ENCODE assay signal across 8 cellular contexts in the genomic region with DNA sequence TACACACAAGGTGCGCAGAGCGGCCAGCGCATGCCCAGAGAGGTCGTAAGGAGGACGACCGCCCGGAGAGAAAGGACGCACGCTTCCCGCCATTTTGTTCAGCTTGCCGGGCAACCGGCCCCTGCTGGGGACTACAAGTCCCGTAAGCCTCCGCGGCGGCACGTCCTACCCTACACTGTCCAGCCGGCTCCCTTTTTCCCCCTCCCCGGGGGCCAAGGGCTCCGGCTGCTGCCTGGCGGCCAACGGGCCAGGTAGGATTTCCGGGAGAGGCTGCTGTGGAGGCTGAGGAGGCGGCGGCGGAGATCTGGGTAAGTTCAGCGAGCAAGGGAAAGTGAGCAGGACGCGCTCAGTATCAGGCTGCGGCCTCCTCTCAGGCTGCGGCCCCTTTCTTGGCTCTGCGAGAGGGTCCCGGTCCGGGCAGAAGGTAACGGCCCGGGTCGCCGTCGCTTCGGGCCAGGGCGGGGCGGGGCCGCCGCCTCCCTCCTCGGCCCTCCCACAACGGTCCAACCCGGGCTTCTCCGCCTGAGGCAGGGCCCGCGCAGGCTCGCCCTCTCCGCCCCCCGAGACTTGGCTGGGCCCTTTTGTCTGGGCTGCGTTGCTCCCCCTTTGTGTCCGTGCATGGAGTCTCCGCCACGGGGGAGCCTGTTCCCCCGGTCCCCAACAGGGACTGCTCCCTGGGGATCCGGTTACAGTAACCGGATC. TPM values are rescaled to one million over a fixed set of nuclear protein-coding genes. Genes with fewer than 3 reads are reported as not detected.
DNase-seq lines count a peak whose midpoint lies in the region; ATAC-seq, FAIRE-seq and TF ChIP-seq lines count a peak whose summit lies in the region.

A gene (plus strand): TSS at position 223 of the 702 bp plus-strand sequence. CDS start 37,708 bp downstream, outside the sequence.

- CTCF ChIA-PET in CD8-positive, alpha-beta memory T cell (lab: Charles Lee), result interaction anchor here (1.0 to 1.1 kb wide), 3 partner anchors 10 to 100 kb away, joined by 3 to 6 read pairs (median 3); no protein-coding TSS in a partner anchor
- CTCF ChIA-PET in H1 (lab: Charles Lee; ENCODE audit: partially characterized antibody), result interaction anchor here (0.6 to 2.3 kb wide), 7 partner anchors 9 to 515 kb away, joined by 3 to 14 read pairs (median 5); no protein-coding TSS in a partner anchor

- H2BK12ac ChIP-seq in H1 (ENCODE audit: low read depth, low read length) (peak within 1 kb of the TSS; percentile 75), mesenchymal stem cell (ENCODE audit: low read length in 2 of 2) (peak within 1 kb of the TSS in 1 of 2 experiments; percentile 23)

- H2BK15ac ChIP-seq in H1 (ENCODE audit: low read length) (peak within 1 kb of the TSS; percentile 88; the same call in 1 of the 2 replicates), mesenchymal stem cell (ENCODE audit: low read depth, poor library complexity, severe bottlenecking) (peak within 1 kb of the TSS; percentile 62)

- ATAC-seq in GM19467 (IDR thresholded peaks at IDR 0.05; ENCODE audit: unreplicated experiment), result peak; percentile 87

- no peaks in the 10 kb centered on the region for H3K36me3 ChIP-seq in CD8-positive, alpha-beta memory T cell (ENCODE audit: insufficient read depth, low read length)
- H3K36me3 ChIP-seq in H1 (ENCODE audit: control insufficient read depth in 2 of 4, insufficient read depth in 4 of 4, low read length in 3 of 4) (peaks cover 0 to 4% (median 0%) of the 10 kb centered on the region in 4 experiments; a peak in 1 of 8 replicates), mesenchymal stem cell (ENCODE audit: control insufficient read depth in 1 of 2, insufficient read depth in 2 of 2, low read depth in 1 of 2, low read length in 2 of 2) (peaks cover 0 to 3% of the 10 kb centered on the region in 2 experiments)

- peak within 1 kb of the TSS; percentile 97 for H4K8ac ChIP-seq in H1 (ENCODE audit: extremely low read depth, insufficient read depth, low read length)
- H4K8ac ChIP-seq in mesenchymal stem cell (ENCODE audit: low read length), result peak within 1 kb of the TSS; percentile 97

- H3K27ac ChIP-seq in CD8-positive, alpha-beta memory T cell (ENCODE audit: low read depth, low read length), result peak within 1 kb of the TSS; percentile 82
- peak within 1 kb of the TSS; percentile 82 for H3K27ac ChIP-seq in H1 (ENCODE audit: low read depth, low read length)
- peak within 1 kb of the TSS; percentile 99 for H3K27ac ChIP-seq in mesenchymal stem cell (ENCODE audit: low read length, poor library complexity, severe bottlenecking)

- H2BK120ac ChIP-seq in H1 (replicated peaks; ENCODE audit: low read depth, low read length) (peak within 1 kb of the TSS; percentile 98), mesenchymal stem cell (ENCODE audit: low read depth, low read length) (peak within 1 kb of the TSS; percentile 79)

- no peaks in the 10 kb centered on the region for H3K27me3 ChIP-seq in CD8-positive, alpha-beta memory T cell (ENCODE audit: insufficient read depth, low read length, poor library complexity, severe bottlenecking)
- no peaks in the 10 kb centered on the region for H3K27me3 ChIP-seq in H1 (replicated peaks in 1 of 4; ENCODE audit: control insufficient read depth in 3 of 4, extremely low read depth in 1 of 4, insufficient read depth in 3 of 4, low read length in 3 of 4)
- H3K27me3 ChIP-seq in mesenchymal stem cell (ENCODE audit: control insufficient read depth in 1 of 2, insufficient read depth in 1 of 2, low read length in 2 of 2), result no peaks in the 10 kb centered on the region

- no peaks in the 10 kb centered on the region for H3K9me3 ChIP-seq in CD8-positive, alpha-beta memory T cell (ENCODE audit: low read length)
- H3K9me3 ChIP-seq in H1 (ENCODE audit: insufficient read depth in 2 of 2, low read depth in 1 of 2, low read length in 1 of 2), result no peaks in the 10 kb centered on the region
- H3K9me3 ChIP-seq in mesenchymal stem cell (ENCODE audit: control insufficient read depth, low read length), result no peaks in the 10 kb centered on the region

- H3K4me1 ChIP-seq in CD8-positive, alpha-beta memory T cell (ENCODE audit: insufficient read depth, low read length), result peaks cover 18% of the 10 kb centered on the region
- no peaks in the 10 kb centered on the region; a peak in 1 of 7 replicates for H3K4me1 ChIP-seq in H1 (replicated peaks in 1 of 4; ENCODE audit: control insufficient read depth in 3 of 4, insufficient read depth in 4 of 4, low read length in 3 of 4)
- H3K4me1 ChIP-seq in mesenchymal stem cell (ENCODE audit: control insufficient read depth, insufficient read depth, low read depth, low read length), result peaks cover 7% of the 10 kb centered on the region

- no peaks in the 10 kb centered on the region for H3K27me3 Mint-ChIP-seq in CD8-positive, alpha-beta memory T cell

- H2AFZ ChIP-seq in H1 (ENCODE audit: low read length), result peak within 1 kb of the TSS; percentile 45
- peak within 1 kb of the TSS; percentile 98 for H2AFZ ChIP-seq in mesenchymal stem cell (ENCODE audit: low read depth, low read length)

- H3K23ac ChIP-seq in H1 (ENCODE audit: insufficient read length), result no peak within 1 kb of the TSS
- peak within 1 kb of the TSS in 1 of 2 experiments; percentile 48 for H3K23ac ChIP-seq in mesenchymal stem cell (ENCODE audit: low read length in 2 of 2)

- H3K27ac Mint-ChIP-seq in CD8-positive, alpha-beta memory T cell, result peak within 1 kb of the TSS; percentile 90 to 97 (median 94)

- peak; percentile 84 to 93 for TF ChIP-seq POLR2A in H1 (IDR thresholded peaks at IDR 0.05; ENCODE audit: control extremely low read depth in 1 of 2, low read depth in 2 of 2, low read length in 2 of 2)

- no peaks in the 10 kb centered on the region for H3K9me3 Mint-ChIP-seq in CD8-positive, alpha-beta memory T cell

- peak within 1 kb of the TSS; percentile 73 for H3K4me3 ChIP-seq in CD8-positive, alpha-beta memory T cell (ENCODE audit: low read length)
- peak within 1 kb of the TSS; percentile 74 to 86 (median 79) for H3K4me3 ChIP-seq in H1 (ENCODE audit: extremely low read depth in 1 of 4, insufficient read depth in 2 of 4, low read depth in 3 of 4, low read length in 4 of 4)
- peak within 1 kb of the TSS; percentile 81 to 93 for H3K4me3 ChIP-seq in mesenchymal stem cell (ENCODE audit: insufficient read depth in 1 of 2, low read depth in 1 of 2, low read length in 2 of 2)

- H3K9ac ChIP-seq in H1 (replicated peaks in 1 of 4; ENCODE audit: extremely low read depth in 1 of 4, low read depth in 3 of 4, low read length in 3 of 4) (peak within 1 kb of the TSS; percentile 62 to 78 (median 73)), mesenchymal stem cell (ENCODE audit: low read length) (peak within 1 kb of the TSS; percentile 95)

- H3K14ac ChIP-seq in H1 (ENCODE audit: insufficient read length) (no peak within 1 kb of the TSS), mesenchymal stem cell (ENCODE audit: low read length in 2 of 2) (peak within 1 kb of the TSS in 1 of 2 experiments; percentile 96)

- H4K20me1 ChIP-seq in H1 (replicated peaks in 1 of 2; ENCODE audit: control insufficient read depth in 1 of 2, insufficient read depth in 2 of 2, low read length in 2 of 2), result peaks cover 0 to 4% of the 10 kb centered on the region in 2 experiments

- 0 out of 2 replicates have a peak within 1 kb of the TSS, but pooled peaks have one; percentile 82 for H2AK5ac ChIP-seq in H1 (ENCODE audit: low read depth, low read length)
- peak within 1 kb of the TSS; percentile 74 for H2AK5ac ChIP-seq in mesenchymal stem cell (ENCODE audit: low read length, severe bottlenecking)

- H3K18ac ChIP-seq in H1 (ENCODE audit: extremely low read depth, low read length) (peak within 1 kb of the TSS; percentile 97), mesenchymal stem cell (ENCODE audit: low read depth in 1 of 2, low read length in 2 of 2) (peak within 1 kb of the TSS; percentile 97 to 98)

- H2BK5ac ChIP-seq in H1 (ENCODE audit: low read depth, low read length), result peak within 1 kb of the TSS; percentile 93
- H2BK5ac ChIP-seq in mesenchymal stem cell (ENCODE audit: low read depth, low read length, poor library complexity, severe bottlenecking), result peak within 1 kb of the TSS; percentile 99

- H4K91ac ChIP-seq in H1 (replicated peaks; ENCODE audit: insufficient read length, low read length), result peak within 1 kb of the TSS; percentile 94
- peak within 1 kb of the TSS; percentile 97 for H4K91ac ChIP-seq in mesenchymal stem cell (ENCODE audit: low read length)

- peaks cover 36 to 47% (median 43%) of the 10 kb centered on the region in 3 donors for H3K4me1 Mint-ChIP-seq in CD8-positive, alpha-beta memory T cell

- H2BK20ac ChIP-seq in H1 (ENCODE audit: low read length), result no peak within 1 kb of the TSS

- TF ChIP-seq RAD21 in H1 (IDR thresholded peaks at IDR 0.05 in 1 of 2, conservative IDR thresholded peaks at IDR 0.05 in 1 of 2; ENCODE audit: low read depth in 2 of 2, low read length in 2 of 2), result no peak

- peak within 1 kb of the TSS; percentile 99 for H3K4ac ChIP-seq in H1 (replicated peaks; ENCODE audit: insufficient read length, low read depth, low read length)
- peak within 1 kb of the TSS; percentile 81 to 83 for H3K4ac ChIP-seq in mesenchymal stem cell (ENCODE audit: low read depth in 1 of 2, low read length in 2 of 2)

- H3K23me2 ChIP-seq in H1 (ENCODE audit: low read depth, low read length), result no peaks in the 10 kb centered on the region; the same call in 1 of the 2 replicates

- TF ChIP-seq EP300 in H1 (IDR thresholded peaks at IDR 0.05; ENCODE audit: borderline replicate concordance in 1 of 2, low read depth in 2 of 2, low read length in 2 of 2), result no peak

- H3K36me3 Mint-ChIP-seq in CD8-positive, alpha-beta memory T cell, result peaks cover 0 to 17% (median 0%) of the 10 kb centered on the region in 3 donors

- WGBS in H1 (ENCODE audit: extremely low coverage in 1 of 2, insufficient coverage in 1 of 2, insufficient read length in 1 of 2, insufficient replicate concordance in 2 of 2, low coverage in 1 of 2, low lambda C conversion rate in 2 of 2, missing lambda C conversion rate in 1 of 2), 2 experiments, result 2% methylated on average over 46 of the region's 60 CpGs; no CpG with 5 or more reads in 1 of the 2 experiments
- WGBS in mesenchymal stem cell, result 1% methylated on average over 48 of the region's 60 CpGs

- H3K79me1 ChIP-seq in H1 (ENCODE audit: low read depth, low read length) (no peaks in the 10 kb centered on the region), mesenchymal stem cell (replicated peaks; ENCODE audit: low read length, poor library complexity, severe bottlenecking) (no peaks in the 10 kb centered on the region)

- POLR2A ChIA-PET in CD8-positive, alpha-beta memory T cell (lab: Charles Lee), result interaction anchor here (0.6 to 1.6 kb wide), 4 partner anchors 26 to 617 kb away, joined by 3 to 4 read pairs (median 3); a partner anchor contains a TSS
- POLR2A ChIA-PET in H1 (lab: Charles Lee; ENCODE audit: partially characterized antibody), result interaction anchor here (0.7 to 4.7 kb wide), 19 partner anchors 9 to 278 kb away, joined by 3 to 58 read pairs (median 4); a partner anchor contains a TSS

- peak within 1 kb of the TSS; percentile 99 for H4K5ac ChIP-seq in H1 (ENCODE audit: insufficient read length, low read depth, low read length)

- no peak for FAIRE-seq in H1 (lab: Jason Lieb, UNC)

- H3K4me2 ChIP-seq in H1 (ENCODE audit: insufficient read depth in 1 of 2, low read depth in 2 of 2, low read length in 2 of 2), result peak within 1 kb of the TSS; percentile 64 to 67
- H3K4me2 ChIP-seq in mesenchymal stem cell (ENCODE audit: low read length, poor library complexity, severe bottlenecking), result peak within 1 kb of the TSS; percentile 88

- H3K79me2 ChIP-seq in H1 (ENCODE audit: control insufficient read depth in 1 of 2, insufficient read depth in 2 of 2, low read length in 2 of 2), result peaks cover 7 to 44% of the 10 kb centered on the region in 2 experiments

- TF ChIP-seq CTCF in H1 (IDR thresholded peaks at IDR 0.05; ENCODE audit: control extremely low read depth in 1 of 3, insufficient read depth in 1 of 3, low read depth in 1 of 3, low read length in 3 of 3), result no peak

- peak within 1 kb of the TSS; percentile 88 to 97 (median 95) for H3K4me3 Mint-ChIP-seq in CD8-positive, alpha-beta memory T cell

- H3K56ac ChIP-seq in H1 (replicated peaks; ENCODE audit: insufficient read length, low read depth, low read length), result peak within 1 kb of the TSS; percentile 92

- DNase-seq in CD8-positive, alpha-beta memory T cell, result peak; percentile 62 to 84 (median 73)
- peak; percentile 94 for DNase-seq in HT-29 (ENCODE audit: low spot score)
- peak; percentile 79 for DNase-seq in NOMO-1 treated with DMSO at 0.1 percent for 48 hours (lab: John Stamatoyannopoulos, UW; ENCODE audit: unreplicated experiment)
- DNase-seq in activated CD8-positive, alpha-beta memory T cell treated with anti-CD3 and anti-CD28 coated beads for 48 hours (ENCODE audit: low read depth in 2 of 3, low spot score in 2 of 3), result peak; percentile 66 to 75 (median 69)
- DNase-seq in H1 (ENCODE audit: low read depth in 1 of 2, low spot score in 2 of 2), result peak; percentile 90 to 96
- peak; percentile 94 for DNase-seq in mesenchymal stem cell
- DNase-seq in stimulated activated CD8-positive, alpha-beta memory T cell treated with anti-CD3 and anti-CD28 coated beads, Interleukin-12 subunit alpha, Interleukin-12 subunit beta, amount 100 ng/mL, for 24 hours (ENCODE audit: extremely low read depth), result peak; percentile 58

RNA-seq across cellular contexts. Expression of the gene that starts here (rescaled TPM):
- 10 to 100 TPM; 23.2 to 24.1 TPM for total RNA-seq in CD8-positive, alpha-beta memory T cell
- polyA plus RNA-seq in CD8-positive, alpha-beta memory T cell, result 24.4 TPM
- total RNA-seq in HT-29 (2014; rRNA removed; shearing (Covaris generic)), result 7.5 and 8.0 TPM in 2 replicates
- 54.1 and 57.8 TPM in 2 replicates for total RNA-seq in H1 (2021; fragmentation: NEBNext Ultra II Directional; extraction: Animal tissue kit (Norgen Biotek cat#: 25700))
- 18.6 and 23.7 TPM in 2 replicates for polyA plus RNA-seq in H1 (2011; rRNA removed)
- polyA plus RNA-seq in H1 (2011; cell fraction: cytosol; rRNA removed), result 16.2 TPM
- polyA plus RNA-seq in H1 (2011; cell fraction: nucleus; rRNA removed), result 15.2 TPM
- polyA plus RNA-seq in H1 (2012, experiment 1 of 2), result 32.1 to 39.0 TPM (median 33.3 TPM) in 4 replicates
- polyA plus RNA-seq in H1 (2012, experiment 2 of 2), result 12.7 TPM
- 32.1 TPM for polyA plus RNA-seq in H1 (2013, experiment 1 of 2)
- 32.6 TPM for polyA plus RNA-seq in H1 (2013, experiment 2 of 2)
- polyA minus RNA-seq in H1 (2011; rRNA and poly(A)+ RNA removed), result 22.5 and 24.7 TPM in 2 replicates
- 16.1 TPM for polyA minus RNA-seq in H1 (2011; cell fraction: cytosol; rRNA and poly(A)+ RNA removed)
- 17.2 TPM for polyA minus RNA-seq in H1 (2011; cell fraction: nucleus; rRNA and poly(A)+ RNA removed)
- 21.5 TPM for polyA plus RNA-seq in mesenchymal stem cell (2013, experiment 1 of 2)
- 20.8 TPM for polyA plus RNA-seq in mesenchymal stem cell (2013, experiment 2 of 2)

Comparison
In these comparisons a context has a peak if more than half of its experiments do, and no peak if none do; other contexts are left out.
1. Peak in every context shown above with its lines: DNase-seq, ATAC-seq, H3K4me3 ChIP-seq and H3K27ac ChIP-seq.